Comparison of ENCODE assay signal across 19 cellular contexts in the genomic region with DNA sequence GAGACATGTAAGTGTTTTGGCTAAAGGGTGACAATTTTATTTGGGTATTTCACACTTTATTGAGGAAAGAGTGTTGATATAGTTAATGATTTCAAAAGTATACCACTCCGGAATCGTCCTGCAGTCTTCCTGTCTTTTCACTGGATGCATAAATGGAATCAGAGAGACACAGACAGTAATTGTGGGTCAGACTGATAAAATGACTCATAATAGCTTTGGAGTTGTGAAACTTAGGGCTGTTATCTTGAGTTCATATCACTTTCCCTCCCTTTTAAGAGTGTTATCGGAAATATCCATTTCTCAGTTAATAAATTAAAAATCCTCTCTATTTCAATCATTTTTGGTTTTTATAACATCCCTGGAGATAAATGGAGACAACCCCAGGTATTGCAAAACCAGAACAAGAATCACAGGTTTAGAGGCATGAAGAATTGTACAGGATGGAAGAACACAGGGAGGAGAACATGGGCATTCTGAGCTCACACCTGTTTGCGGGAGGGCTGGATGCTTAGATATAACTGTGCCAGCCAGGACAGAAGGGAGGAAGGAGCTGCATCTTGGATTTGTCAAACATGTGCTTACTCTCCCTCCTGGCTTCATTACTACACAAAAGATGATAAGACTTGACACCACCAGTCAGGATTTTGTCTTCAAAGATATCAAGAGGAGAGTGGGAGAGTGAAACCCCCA.
DNase-seq lines count a peak whose midpoint lies in the region; ATAC-seq and TF ChIP-seq lines count a peak whose summit lies in the region.
"Had no signal": no experiment of that assay in that cellular context is flagged by ENCODE, and none has a peak within 500 bp of the region (broad histone marks: within the 10 kb centered on the region; RNA-seq: fewer than 3 reads in every experiment).

No MANE protein-coding gene starts in this region.

- DNase-seq in Daoy (ENCODE audit: low read depth) (peak; percentile 22), RPMI7951 (ENCODE audit: low read depth) (peak; percentile 15), fibroblast of villous mesenchyme (ENCODE audit: low read depth) (peak; percentile 38), omental fat pad (ENCODE audit: low spot score) (no peak), brain microvascular endothelial cell (no peak)
- DNase-seq in activated CD4-positive, alpha-beta T cell treated with anti-CD3 and anti-CD28 coated beads for 4 hours, result no peak
- no peak for DNase-seq in activated naive CD4-positive, alpha-beta T cell treated with anti-CD3 and anti-CD28 coated beads, Interleukin-2, amount 50 U/mL, for 16 hours
- DNase-seq: ACHN; CD4-positive, alpha-beta T cell; DND-41; KG1; MG63; NCI-H1105 treated with DMSO at 0.1 percent for 48 hours; NCI-H187 treated with DMSO at 0.1 percent for 48 hours; NCI-H2171 treated with DMSO at 0.1 percent for 48 hours; RPMI8226 had no signal

- ATAC-seq in omental fat pad (ENCODE audit: low FRiP score), result peak; percentile 65
- no peak for ATAC-seq in GM21390 (IDR thresholded peaks at IDR 0.05; ENCODE audit: unreplicated experiment)

- H3K4me3 ChIP-seq in fibroblast of villous mesenchyme (ENCODE audit: low read depth, low read length) (no peak overlapping the region), brain microvascular endothelial cell (ENCODE audit: low read depth, low read length) (no peak overlapping the region)
- H3K4me3 ChIP-seq: MG63, SJCRH30 had no signal

- no peak overlapping the region for H3K27ac ChIP-seq in brain microvascular endothelial cell
- H3K27ac ChIP-seq: HL-60, SJCRH30 had no signal

- in situ Hi-C loops in brain microvascular endothelial cell (cut with HindIII; ENCODE audit: low pct_ligation_motif_present, low sequenced_read_pairs), result no loop called here

- no peaks in the 10 kb centered on the region for H3K36me3 ChIP-seq in brain microvascular endothelial cell (replicated peaks)
- H3K36me3 ChIP-seq: MG63, SJCRH30 had no signal

- no peak for TF ChIP-seq CTCF in fibroblast of villous mesenchyme (IDR thresholded peaks at IDR 0.05; ENCODE audit: insufficient read depth, low read depth, low read length)
- TF ChIP-seq CTCF in omental fat pad (IDR thresholded peaks at IDR 0.05), result no peak
- no peak for TF ChIP-seq CTCF in brain microvascular endothelial cell (IDR thresholded peaks at IDR 0.05; ENCODE audit: low read depth, low read length, missing control alignments)

- no peaks in the 10 kb centered on the region for H3K27me3 ChIP-seq in brain microvascular endothelial cell (replicated peaks)
- H3K27me3 ChIP-seq: MG63, SJCRH30 had no signal

Comparison
In these comparisons a context has a peak if more than half of its experiments do, and no peak if none do; other contexts are left out.
1. DNase-seq: peak in Daoy (single experiment), RPMI7951 (single experiment) and fibroblast of villous mesenchyme (single experiment); none in omental fat pad (single experiment), brain microvascular endothelial cell (single experiment), activated CD4-positive, alpha-beta T cell treated with anti-CD3 and anti-CD28 coated beads for 4 hours (0 of 2) and activated naive CD4-positive, alpha-beta T cell treated with anti-CD3 and anti-CD28 coated beads, Interleukin-2, amount 50 U/mL, for 16 hours (single experiment).